ENCODE assay signal across 21 cellular contexts in the genomic region with DNA sequence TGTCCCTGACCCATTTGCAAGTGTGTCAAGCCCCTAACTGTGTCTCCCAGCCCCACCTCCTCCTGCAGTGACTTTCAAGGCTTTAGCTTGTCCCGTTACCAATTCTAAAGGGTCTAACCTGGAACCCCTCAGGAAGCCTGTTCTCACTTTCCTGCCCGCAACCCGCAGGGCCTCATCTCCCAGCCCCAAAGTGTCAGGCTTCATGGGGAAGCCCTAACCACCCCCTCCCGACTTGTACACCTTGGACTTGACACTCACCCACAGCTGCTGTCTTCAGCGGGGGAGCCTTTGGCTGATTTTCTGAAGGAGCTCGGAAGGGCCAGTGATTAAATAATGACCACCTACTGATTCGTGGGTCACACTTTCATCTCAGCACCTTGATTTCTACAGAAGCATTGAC. TPM values are rescaled to one million over a fixed set of nuclear protein-coding genes. Genes with fewer than 3 reads are reported as not detected.
DNase-seq lines count a peak whose midpoint lies in the region; ATAC-seq and TF ChIP-seq lines count a peak whose summit lies in the region.
"Had no signal": no experiment of that assay in that cellular context is flagged by ENCODE, and none has a peak within 500 bp of the region (broad histone marks: within the 10 kb centered on the region; RNA-seq: fewer than 3 reads in every experiment).

No MANE protein-coding gene starts in this region.

- H3K4me3 Mint-ChIP-seq in CD4-positive, CD25-positive, alpha-beta regulatory T cell, result peak overlapping the region; percentile 33 to 86 (median 66)
- peak overlapping the region; percentile 49 to 77 (median 71) for H3K4me3 Mint-ChIP-seq in CD8-positive, alpha-beta memory T cell
- H3K4me3 Mint-ChIP-seq in activated naive CD8-positive, alpha-beta T cell treated with anti-CD3 and anti-CD28 coated beads for 36 hours, result peak overlapping the region; percentile 14
- H3K4me3 Mint-ChIP-seq: naive B cell, type B pancreatic cell had no signal

- no peaks in the 10 kb centered on the region for H3K27me3 Mint-ChIP-seq in CD4-positive, CD25-positive, alpha-beta regulatory T cell
- peaks cover 0 to 1% of the 10 kb centered on the region in 2 donors for H3K27me3 Mint-ChIP-seq in CD8-positive, alpha-beta memory T cell
- no peaks in the 10 kb centered on the region for H3K27me3 Mint-ChIP-seq in activated naive CD8-positive, alpha-beta T cell treated with anti-CD3 and anti-CD28 coated beads for 36 hours
- H3K27me3 Mint-ChIP-seq: naive B cell had no signal

- peak overlapping the region; percentile 43 for H3K4me3 ChIP-seq in CD4-positive, CD25-positive, alpha-beta regulatory T cell (ENCODE audit: low read depth, low read length)
- peak overlapping the region; percentile 31 for H3K4me3 ChIP-seq in CD8-positive, alpha-beta memory T cell (ENCODE audit: low read length)
- H3K4me3 ChIP-seq in neutrophil (ENCODE audit: low read depth in 1 of 2, low read length in 1 of 2) (no peak overlapping the region), brain microvascular endothelial cell (ENCODE audit: low read depth, low read length) (no peak overlapping the region)
- H3K4me3 ChIP-seq: HAP-1 had no signal

- H3K9me3 ChIP-seq in CD4-positive, CD25-positive, alpha-beta regulatory T cell (ENCODE audit: control insufficient read depth in 2 of 2, low read length in 2 of 2), result no peaks in the 10 kb centered on the region
- H3K9me3 ChIP-seq in CD8-positive, alpha-beta memory T cell (ENCODE audit: low read length), result no peaks in the 10 kb centered on the region
- H3K9me3 ChIP-seq in neutrophil, result no peaks in the 10 kb centered on the region
- H3K9me3 ChIP-seq: HAP-1 had no signal

- no peak for ATAC-seq in CD4-positive, CD25-positive, alpha-beta regulatory T cell (ENCODE audit: low read depth in 2 of 2)
- ATAC-seq: left cardiac atrium had no signal

- in situ Hi-C loops in brain microvascular endothelial cell (cut with HindIII; ENCODE audit: low pct_ligation_motif_present, low sequenced_read_pairs), result no loop called here

- peaks cover 62% of the 10 kb centered on the region for H3K36me3 Mint-ChIP-seq in CD4-positive, CD25-positive, alpha-beta regulatory T cell
- peaks cover 28 to 91% (median 32%) of the 10 kb centered on the region in 3 donors for H3K36me3 Mint-ChIP-seq in CD8-positive, alpha-beta memory T cell
- H3K36me3 Mint-ChIP-seq in activated naive CD8-positive, alpha-beta T cell treated with anti-CD3 and anti-CD28 coated beads for 36 hours, result peaks cover 77% of the 10 kb centered on the region
- H3K36me3 Mint-ChIP-seq: type B pancreatic cell had no signal

- TF ChIP-seq CTCF in neutrophil (IDR thresholded peaks at IDR 0.05), result no peak
- no peak for TF ChIP-seq CTCF in brain microvascular endothelial cell (IDR thresholded peaks at IDR 0.05; ENCODE audit: low read depth, low read length, missing control alignments)

- H3K36me3 ChIP-seq in CD4-positive, CD25-positive, alpha-beta regulatory T cell (ENCODE audit: control insufficient read depth, insufficient read depth, low read length), result peaks cover 91% of the 10 kb centered on the region
- peaks cover 55% of the 10 kb centered on the region for H3K36me3 ChIP-seq in CD8-positive, alpha-beta memory T cell (ENCODE audit: insufficient read depth, low read length)
- H3K36me3 ChIP-seq in neutrophil (peaks cover 74% of the 10 kb centered on the region), brain microvascular endothelial cell (replicated peaks) (peaks cover 25% of the 10 kb centered on the region)
- H3K36me3 ChIP-seq: HAP-1 had no signal

- peak overlapping the region; percentile 72 for H3K27ac ChIP-seq in CD4-positive, CD25-positive, alpha-beta regulatory T cell (ENCODE audit: insufficient read depth, low read length, poor library complexity, severe bottlenecking)
- H3K27ac ChIP-seq in CD8-positive, alpha-beta memory T cell (ENCODE audit: low read depth, low read length), result no peak overlapping the region
- H3K27ac ChIP-seq in neutrophil (peak overlapping the region; percentile 87), brain microvascular endothelial cell (no peak overlapping the region)
- H3K27ac ChIP-seq: parathyroid adenoma had no signal

- H3K4me1 ChIP-seq in CD4-positive, CD25-positive, alpha-beta regulatory T cell (ENCODE audit: control insufficient read depth, insufficient read depth, low read length, poor library complexity, severe bottlenecking), result peaks cover 55% of the 10 kb centered on the region
- H3K4me1 ChIP-seq in CD8-positive, alpha-beta memory T cell (ENCODE audit: insufficient read depth, low read length), result peaks cover 86% of the 10 kb centered on the region
- H3K4me1 ChIP-seq in neutrophil (ENCODE audit: control insufficient read depth in 1 of 2, insufficient read depth in 1 of 2, low read depth in 1 of 2, low read length in 1 of 2), result peaks cover 47 to 53% of the 10 kb centered on the region in 2 experiments
- H3K4me1 ChIP-seq: HAP-1, parathyroid adenoma had no signal

- H3K4me1 Mint-ChIP-seq in CD4-positive, CD25-positive, alpha-beta regulatory T cell, result peaks cover 8 to 92% (median 55%) of the 10 kb centered on the region in 4 donors
- peaks cover 82 to 94% (median 92%) of the 10 kb centered on the region in 3 donors for H3K4me1 Mint-ChIP-seq in CD8-positive, alpha-beta memory T cell
- peaks cover 71% of the 10 kb centered on the region for H3K4me1 Mint-ChIP-seq in activated naive CD8-positive, alpha-beta T cell treated with anti-CD3 and anti-CD28 coated beads for 36 hours

- H3K27ac Mint-ChIP-seq in CD4-positive, CD25-positive, alpha-beta regulatory T cell, result peak overlapping the region; percentile 33 to 92 (median 86)
- peak overlapping the region; percentile 79 to 95 (median 92) for H3K27ac Mint-ChIP-seq in CD8-positive, alpha-beta memory T cell
- peak overlapping the region; percentile 57 for H3K27ac Mint-ChIP-seq in activated naive CD8-positive, alpha-beta T cell treated with anti-CD3 and anti-CD28 coated beads for 36 hours
- H3K27ac Mint-ChIP-seq: type B pancreatic cell had no signal

- H3K27me3 ChIP-seq in CD4-positive, CD25-positive, alpha-beta regulatory T cell (ENCODE audit: control insufficient read depth, insufficient read depth, low read length), result no peaks in the 10 kb centered on the region
- no peaks in the 10 kb centered on the region for H3K27me3 ChIP-seq in CD8-positive, alpha-beta memory T cell (ENCODE audit: insufficient read depth, low read length, poor library complexity, severe bottlenecking)
- H3K27me3 ChIP-seq in neutrophil (no peaks in the 10 kb centered on the region), brain microvascular endothelial cell (replicated peaks) (no peaks in the 10 kb centered on the region)

- POLR2A ChIA-PET in CD8-positive, alpha-beta memory T cell (lab: Charles Lee), result interaction anchor here (0.7 to 4.7 kb wide), 9 partner anchors 11 to 33 kb away, joined by 3 to 27 read pairs (median 5); partner anchors contain the start of gene NLRC5

- CTCF ChIA-PET in CD8-positive, alpha-beta memory T cell (lab: Charles Lee), result interaction anchor here (1.0 to 5.4 kb wide), 10 partner anchors 9 to 57 kb away, joined by 3 to 46 read pairs (median 8); partner anchors contain the start of gene NLRC5

- no peak for DNase-seq in CD4-positive, CD25-positive, alpha-beta regulatory T cell
- DNase-seq in CD8-positive, alpha-beta memory T cell, result peak in 2 of 5 donors; percentile 52 to 68
- DNase-seq in activated naive CD8-positive, alpha-beta T cell treated with anti-CD3 and anti-CD28 coated beads for 36 hours, result peak; percentile 44
- no peak for DNase-seq in NCI-H510A (lab: John Stamatoyannopoulos, UW)
- no peak for DNase-seq in brain microvascular endothelial cell
- no peak for DNase-seq in stimulated activated CD4-positive, alpha-beta T cell treated with anti-CD3 and anti-CD28 coated beads, Interleukin-4, amount 100 ng/mL, for 4 hours
- DNase-seq: activated gamma-delta T cell; effector CD8-positive, alpha-beta T cell; EL; KBM-7; left cardiac atrium; mesenchymal stem cell; naive B cell; NCI-H1694; NCI-H748 treated with DMSO at 0.1 percent for 48 hours; OCI-M1; Right ventricle myocardium superior had no signal

- no peaks in the 10 kb centered on the region for H3K9me3 Mint-ChIP-seq in CD4-positive, CD25-positive, alpha-beta regulatory T cell
- no peaks in the 10 kb centered on the region for H3K9me3 Mint-ChIP-seq in CD8-positive, alpha-beta memory T cell
- H3K9me3 Mint-ChIP-seq in activated naive CD8-positive, alpha-beta T cell treated with anti-CD3 and anti-CD28 coated beads for 36 hours, result no peaks in the 10 kb centered on the region
- H3K9me3 Mint-ChIP-seq: naive B cell had no signal

RNA-seq across cellular contexts. Expression of gene NLRC5, which starts 33.1 kb away (rescaled TPM):
- total RNA-seq in CD4-positive, CD25-positive, alpha-beta regulatory T cell, result 842 TPM
- polyA plus RNA-seq in CD4-positive, CD25-positive, alpha-beta regulatory T cell, result 100 to 1,000 TPM in 1 of 4 donors, 10 to 100 TPM in 3; 75.3 to 112 (median 97.2) TPM
- 100 to 1,000 TPM; 173 to 178 TPM for total RNA-seq in CD8-positive, alpha-beta memory T cell
- polyA plus RNA-seq in CD8-positive, alpha-beta memory T cell, result 165 TPM
- total RNA-seq in activated naive CD8-positive, alpha-beta T cell treated with anti-CD3 and anti-CD28 coated beads for 36 hours, result 100 to 1,000 TPM; 142 to 151 TPM

Comparison
In these comparisons a context has a peak if more than half of its experiments do, and no peak if none do; other contexts are left out.
1. H3K27ac ChIP-seq: peak in CD4-positive, CD25-positive, alpha-beta regulatory T cell (single experiment) and neutrophil (single experiment); none in CD8-positive, alpha-beta memory T cell (single experiment) and brain microvascular endothelial cell (single experiment).
2. H3K4me3 ChIP-seq: peak in CD4-positive, CD25-positive, alpha-beta regulatory T cell (single experiment) and CD8-positive, alpha-beta memory T cell (single experiment); none in neutrophil (0 of 2) and brain microvascular endothelial cell (single experiment).
3. H3K4me3 Mint-ChIP-seq: peak in every context shown above with its lines; median percentile 71 in CD8-positive, alpha-beta memory T cell; 66 in CD4-positive, CD25-positive, alpha-beta regulatory T cell; 14 in activated naive CD8-positive, alpha-beta T cell treated with anti-CD3 and anti-CD28 coated beads for 36 hours.
4. Peak in every context shown above with its lines, with median percentiles within 50 percentile points of each other: H3K27ac Mint-ChIP-seq.